Comparison of ENCODE assay signal across 1 cellular context in genomic region chr11:27722117-27722844, GRCh38.
A peak's percentile ranks its signal among the peaks of the same experiment; 100 is the strongest.
TF ChIP-seq lines count a peak whose summit lies in the region.

No MANE protein-coding gene starts in this region.

TF ChIP-seq in H1, 55 proteins besides CTCF, POLR2A, EP300 and RAD21 (continued from another document):
- TF ChIP-seq CBX8 (IDR thresholded peaks at IDR 0.05; ENCODE audit: borderline replicate concordance, low read depth, low read length) (no peak), ASH2L (IDR thresholded peaks at IDR 0.05; ENCODE audit: low read length) (peak; percentile 91), HDAC2 (IDR thresholded peaks at IDR 0.05; ENCODE audit: borderline replicate concordance in 1 of 2, low read depth in 2 of 2, low read length in 2 of 2) (peak in 1 of 2 experiments; percentile 62; a peak in 1 of 4 replicates), JUN (IDR thresholded peaks at IDR 0.05; ENCODE audit: low read depth, low read length) (no peak), EZH2 (IDR thresholded peaks at IDR 0.05; ENCODE audit: low read depth, low read length, severe bottlenecking) (peak; percentile 38), POLR2AphosphoS5 (IDR thresholded peaks at IDR 0.05; ENCODE audit: low read depth, low read length) (no peak), FOSL1 (IDR thresholded peaks at IDR 0.05; ENCODE audit: insufficient read depth, low read depth, low read length) (no peak), CREB1 (IDR thresholded peaks at IDR 0.05) (peak; percentile 86), SP2 (IDR thresholded peaks at IDR 0.05; ENCODE audit: low read length) (no peak), POU5F1 (IDR thresholded peaks at IDR 0.05; ENCODE audit: low read depth, low read length) (no peak), SIN3A (conservative IDR thresholded peaks at IDR 0.05 in 1 of 2, IDR thresholded peaks at IDR 0.05 in 1 of 2; ENCODE audit: low read depth in 1 of 2, low read length in 2 of 2) (0 out of 4 replicates have a peak, but pooled peaks of 1 of the 2 experiments have one; percentile 14), RNF2 (IDR thresholded peaks at IDR 0.05; ENCODE audit: borderline replicate concordance, low read depth, low read length, missing control alignments, poor library complexity, severe bottlenecking) (no peak), GTF2F1 (IDR thresholded peaks at IDR 0.05; ENCODE audit: borderline replicate concordance, low read depth, low read length) (no peak), YY1 (IDR thresholded peaks at IDR 0.05; ENCODE audit: low read depth, low read length) (no peak), SAP30 (IDR thresholded peaks at IDR 0.05; ENCODE audit: insufficient read depth, insufficient replicate concordance, low read length) (no peak), RBBP5 (IDR thresholded peaks at IDR 0.05; ENCODE audit: borderline replicate concordance, low read depth, low read length) (peak; percentile 78), BCL11A (IDR thresholded peaks at IDR 0.05; ENCODE audit: low read depth in 2 of 2, low read length in 2 of 2) (no peak), CTBP2 (IDR thresholded peaks at IDR 0.05; ENCODE audit: borderline replicate concordance, insufficient read depth, insufficient read length, low read length) (peak; percentile 21), SIX5 (IDR thresholded peaks at IDR 0.05; ENCODE audit: low read depth, low read length) (no peak), SUZ12 (IDR thresholded peaks at IDR 0.05; ENCODE audit: low read length) (peak; percentile 23; the same call in 1 of the 2 replicates), CHD2 (IDR thresholded peaks at IDR 0.05; ENCODE audit: low read length) (no peak), PHF8 (conservative IDR thresholded peaks at IDR 0.05; ENCODE audit: low read depth, low read length) (peak; percentile 51), KDM1A (IDR thresholded peaks at IDR 0.05; ENCODE audit: borderline replicate concordance, low read length) (peak; percentile 90; the same call in 1 of the 2 replicates), KDM4A (IDR thresholded peaks at IDR 0.05; ENCODE audit: low read depth, low read length, severe bottlenecking) (peak; percentile 92), TEAD4 (IDR thresholded peaks at IDR 0.05; ENCODE audit: low read depth, low read length) (no peak), SP4 (IDR thresholded peaks at IDR 0.05; ENCODE audit: low read length) (no peak), GABPA (IDR thresholded peaks at IDR 0.05; ENCODE audit: borderline replicate concordance, insufficient read depth, low read length) (peak; percentile 52; the same call in 1 of the 2 replicates), MAX (IDR thresholded peaks at IDR 0.05) (peak; percentile 81), RXRA (IDR thresholded peaks at IDR 0.05; ENCODE audit: insufficient read depth, low read depth, low read length) (no peak), MAFK (IDR thresholded peaks at IDR 0.05; ENCODE audit: low read depth, low read length) (peak; percentile 72; the same call in 1 of the 2 replicates), JUND (IDR thresholded peaks at IDR 0.05; ENCODE audit: low read length) (no peak), BRCA1 (IDR thresholded peaks at IDR 0.05; ENCODE audit: low read depth, low read length) (no peak), NRF1 (IDR thresholded peaks at IDR 0.05; ENCODE audit: low read depth, low read length) (no peak), SP1 (IDR thresholded peaks at IDR 0.05; ENCODE audit: low read depth, low read length) (0 out of 2 replicates have a peak, but pooled peaks have one; percentile 6), CEBPB (IDR thresholded peaks at IDR 0.05; ENCODE audit: low read depth, low read length) (no peak), EGR1 (IDR thresholded peaks at IDR 0.05; ENCODE audit: borderline replicate concordance, low read depth, low read length) (peak; percentile 34; the same call in 1 of the 2 replicates), CHD1 (IDR thresholded peaks at IDR 0.05; ENCODE audit: low read depth, low read length) (no peak), CHD7 (IDR thresholded peaks at IDR 0.05; ENCODE audit: insufficient replicate concordance, low read length) (no peak), BACH1 (IDR thresholded peaks at IDR 0.05; ENCODE audit: low read length) (peak; percentile 90), HDAC6 (IDR thresholded peaks at IDR 0.05; ENCODE audit: low read depth, low read length) (no peak), E2F6 (IDR thresholded peaks at IDR 0.05) (peak; percentile 82), CBX5 (IDR thresholded peaks at IDR 0.05; ENCODE audit: low read depth, low read length) (no peak), RFX5 (IDR thresholded peaks at IDR 0.05; ENCODE audit: borderline replicate concordance, low read depth, low read length) (peak; percentile 61; the same call in 1 of the 2 replicates)
- TF ChIP-seq, protein P1, sequence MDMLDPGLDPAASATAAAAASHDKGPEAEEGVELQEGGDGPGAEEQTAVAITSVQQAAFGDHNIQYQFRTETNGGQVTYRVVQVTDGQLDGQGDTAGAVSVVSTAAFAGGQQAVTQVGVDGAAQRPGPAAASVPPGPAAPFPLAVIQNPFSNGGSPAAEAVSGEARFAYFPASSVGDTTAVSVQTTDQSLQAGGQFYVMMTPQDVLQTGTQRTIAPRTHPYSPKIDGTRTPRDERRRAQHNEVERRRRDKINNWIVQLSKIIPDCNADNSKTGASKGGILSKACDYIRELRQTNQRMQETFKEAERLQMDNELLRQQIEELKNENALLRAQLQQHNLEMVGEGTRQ (IDR thresholded peaks at IDR 0.05; ENCODE audit: low read length): peak; percentile 78
- TF ChIP-seq, protein P2, sequence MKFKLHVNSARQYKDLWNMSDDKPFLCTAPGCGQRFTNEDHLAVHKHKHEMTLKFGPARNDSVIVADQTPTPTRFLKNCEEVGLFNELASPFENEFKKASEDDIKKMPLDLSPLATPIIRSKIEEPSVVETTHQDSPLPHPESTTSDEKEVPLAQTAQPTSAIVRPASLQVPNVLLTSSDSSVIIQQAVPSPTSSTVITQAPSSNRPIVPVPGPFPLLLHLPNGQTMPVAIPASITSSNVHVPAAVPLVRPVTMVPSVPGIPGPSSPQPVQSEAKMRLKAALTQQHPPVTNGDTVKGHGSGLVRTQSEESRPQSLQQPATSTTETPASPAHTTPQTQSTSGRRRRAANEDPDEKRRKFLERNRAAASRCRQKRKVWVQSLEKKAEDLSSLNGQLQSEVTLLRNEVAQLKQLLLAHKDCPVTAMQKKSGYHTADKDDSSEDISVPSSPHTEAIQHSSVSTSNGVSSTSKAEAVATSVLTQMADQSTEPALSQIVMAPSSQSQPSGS (IDR thresholded peaks at IDR 0.05; ENCODE audit: low read length): no peak
TF ChIP-seq in H1: peak in this region for 21.
